Comparison of ENCODE assay signal across 13 cellular contexts in genomic region chr11:74090701-74091100, GRCh38.
DNase-seq lines count a peak whose midpoint lies in the region; ATAC-seq, FAIRE-seq and TF ChIP-seq lines count a peak whose summit lies in the region.
"Had no signal": no experiment of that assay in that cellular context is flagged by ENCODE, and none has a peak within 500 bp of the region (broad histone marks: within the 10 kb centered on the region; RNA-seq: fewer than 3 reads in every experiment).

No MANE protein-coding gene starts in this region.

- no peaks in the 10 kb centered on the region for H3K79me2 ChIP-seq in PC-9 (ENCODE audit: low read depth)

- POLR2A ChIA-PET in A549 (lab: Yijun Ruan, JAX) (no interaction called here), PC-9 (lab: Charles Lee; ENCODE audit: unreplicated experiment) (no interaction called here)

- no peak for TF ChIP-seq POLR2A in A549 (IDR thresholded peaks at IDR 0.05; ENCODE audit: low read length)
- TF ChIP-seq POLR2A in erythroblast (IDR thresholded peaks at IDR 0.05; ENCODE audit: low read length), result no peak

- H3K4me2 ChIP-seq in A549, result no peak overlapping the region
- H3K4me2 ChIP-seq in PC-9, result no peak overlapping the region
- H3K4me2 ChIP-seq: KMS-11 had no signal

- intact Hi-C loops in PC-9 (cut with micrococcal nuclease; ENCODE audit: unreplicated experiment), result loop anchor here (1.0 to 5.0 kb wide), 2 partner anchors 108 to 126 kb away; partner anchors contain the start of gene UCP2

- H3K4me1 ChIP-seq in A549, result peaks cover 8% of the 10 kb centered on the region
- peaks cover 4% of the 10 kb centered on the region for H3K4me1 ChIP-seq in PC-9 (replicated peaks; ENCODE audit: insufficient read depth)
- H3K4me1 ChIP-seq: spleen had no signal

- in situ Hi-C loops in G401 (cut with HindIII; ENCODE audit: low sequenced_read_pairs), result no loop called here

- H3K36me3 ChIP-seq in PC-9 (ENCODE audit: low read depth), result peaks cover 36% of the 10 kb centered on the region; the same call in 1 of the 2 replicates

- no peak for FAIRE-seq in A549 (lab: Jason Lieb, UNC)
- FAIRE-seq: endometrium had no signal

- no peaks in the 10 kb centered on the region for H3K9me2 ChIP-seq in PC-9 (ENCODE audit: insufficient read depth)

- no peaks in the 10 kb centered on the region for H3K9me3 ChIP-seq in A549
- no peaks in the 10 kb centered on the region for H3K9me3 ChIP-seq in PC-9 (ENCODE audit: insufficient read depth, low read depth)
- H3K9me3 ChIP-seq: spleen had no signal

- WGBS in A549 (ENCODE audit: missing lambda C conversion rate), result 74% methylated on average over 3 of the region's 3 CpGs

- H2AFZ ChIP-seq in PC-9, result no peak overlapping the region

- DNase-seq in A549 (ENCODE audit: low read depth in 1 of 2, low spot score in 1 of 2) (peak in 1 of 2 experiments; percentile 51), G401 (ENCODE audit: low spot score) (peak; percentile 8), PC-9 (no peak), erythroblast (lab: John Stamatoyannopoulos, UW) (peak; percentile 40 to 54), T-helper 9 cell (no peak), GDM1 (lab: John Stamatoyannopoulos, UW) (no peak), NCI-H1436 treated with DMSO at 0.1 percent for 48 hours (lab: John Stamatoyannopoulos, UW) (no peak), OCI-M2 (lab: John Stamatoyannopoulos, UW; ENCODE audit: unreplicated experiment) (no peak)
- DNase-seq: spleen; stimulated activated CD8-positive, alpha-beta memory T cell treated with anti-CD3 and anti-CD28 coated beads, Interleukin-4, amount 100 ng/mL, for 48 hours had no signal

- BruUV-seq in PC-9 (replicated peaks; lab: Mats Ljungman, UMichigan), result no TSS peak

- H3F3A ChIP-seq in PC-9 (ENCODE audit: insufficient read depth, low read depth), result peaks cover 4% of the 10 kb centered on the region

- no peak overlapping the region for H3K4me3 ChIP-seq in A549
- H3K4me3 ChIP-seq in PC-9, result no peak overlapping the region
- H3K4me3 ChIP-seq: spleen had no signal

- no peaks in the 10 kb centered on the region for H4K20me1 ChIP-seq in PC-9 (ENCODE audit: insufficient read depth)

- TF ChIP-seq RAD21 in A549 (conservative IDR thresholded peaks at IDR 0.05 in 1 of 2, IDR thresholded peaks at IDR 0.05 in 1 of 2), result peak; percentile 51 to 62; a peak in 4 of 5 replicates

- H3K27ac ChIP-seq in A549 (no peak overlapping the region), PC-9 (no peak overlapping the region)
- H3K27ac ChIP-seq: KMS-11, spleen had no signal

- ATAC-seq in A549, result peak; percentile 74 to 79; a peak in 5 of 6 replicates
- ATAC-seq: natural killer cell treated with Interleukin-12 subunit alpha and Interleukin-12 subunit beta and Interleukin-15 and Interleukin-18, amount 100 ng/mL, for 72 hours had no signal

- H3K27me3 ChIP-seq in PC-9 (ENCODE audit: insufficient read depth, low read depth), result no peaks in the 10 kb centered on the region
- H3K27me3 ChIP-seq: spleen had no signal

- no peak for TF ChIP-seq EP300 in A549 (IDR thresholded peaks at IDR 0.05)

- peak; percentile 30; the same call in 2 of the 3 replicates for TF ChIP-seq CTCF in A549 (IDR thresholded peaks at IDR 0.05)
- peak; percentile 59 for TF ChIP-seq CTCF in PC-9 (conservative IDR thresholded peaks at IDR 0.05)

- CTCF ChIA-PET in A549 (lab: Yijun Ruan, JAX), result interaction anchor here (2.5 kb wide), 1 partner anchor 126 kb away, joined by 11 read pairs; no protein-coding TSS in a partner anchor
- CTCF ChIA-PET in PC-9 (lab: Charles Lee), result no interaction called here

TF ChIP-seq in A549, 52 proteins besides CTCF, POLR2A, EP300 and RAD21:
- TF ChIP-seq SMC3 (IDR thresholded peaks at IDR 0.05) (peak; percentile 51), REST (IDR thresholded peaks at IDR 0.05) (no peak), CEBPB (IDR thresholded peaks at IDR 0.05) (no peak), BCL3 (IDR thresholded peaks at IDR 0.05) (no peak), GATA3 (IDR thresholded peaks at IDR 0.05; ENCODE audit: borderline replicate concordance) (no peak)

Comparison
In these comparisons a context has a peak if more than half of its experiments do, and no peak if none do; other contexts are left out.
1. DNase-seq: peak in G401 (single experiment) and erythroblast (2 of 2); none in PC-9 (0 of 2), T-helper 9 cell (single experiment), GDM1 (single experiment), NCI-H1436 treated with DMSO at 0.1 percent for 48 hours (single experiment) and OCI-M2 (single experiment).